Comparison of ENCODE assay signal across 22 cellular contexts in the genomic region with DNA sequence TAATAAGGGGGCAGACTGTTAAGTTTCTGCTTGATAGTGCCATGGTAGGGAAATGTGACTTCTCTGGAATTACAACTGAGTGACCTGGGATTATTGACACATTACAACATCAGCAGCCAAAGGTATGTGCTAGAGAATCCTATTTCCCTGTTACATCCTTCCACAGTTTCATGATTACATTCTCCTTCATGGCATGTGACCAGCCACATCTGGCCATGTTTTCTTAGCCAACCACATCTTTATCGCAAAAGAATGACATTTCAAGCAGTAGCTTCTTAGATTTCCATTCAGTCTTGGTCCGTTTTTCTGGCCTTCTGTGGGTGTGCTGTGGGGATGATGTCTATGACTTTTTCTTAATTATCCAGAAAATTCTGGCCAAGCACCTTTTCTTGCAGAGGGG.
"Had no signal": no experiment of that assay in that cellular context is flagged by ENCODE, and none has a peak within 500 bp of the region (broad histone marks: within the 10 kb centered on the region; RNA-seq: fewer than 3 reads in every experiment).

No MANE protein-coding gene starts in this region.

- DNase-seq: activated CD4-positive, alpha-beta T cell treated with anti-CD3 and anti-CD28 coated beads, Interleukin-2, amount 10 ng/mL, durations not matched to agents 7 days and 5 days; activated CD8-positive, alpha-beta T cell treated with anti-CD3 and anti-CD28 coated beads, Interleukin-2, amount 10 ng/mL, durations not matched to agents 7 days and 5 days; activated gamma-delta T cell treated with Interleukin-2 at 50 U/mL for 16 hours; adrenal gland; colonic mucosa; dorsolateral prefrontal cortex; effector memory CD8-positive, alpha-beta T cell; esophagus squamous epithelium; left cardiac atrium; nucleus accumbens; right lobe of liver; stimulated activated CD4-positive, alpha-beta T cell treated with anti-CD3 and anti-CD28 coated beads, Interleukin-1b, Interleukin-23, amount 100 ng/mL, for 48 hours; tibial artery had no signal

- H3K9me3 Mint-ChIP-seq: activated CD4-positive, alpha-beta T cell treated with anti-CD3 and anti-CD28 coated beads, Interleukin-2, amount 10 ng/mL, durations not matched to agents 7 days and 5 days; activated naive CD4-positive, alpha-beta T cell treated with anti-CD3 and anti-CD28 coated beads, Interleukin-2, amount 50 U/mL, for 24 hours; central memory CD8-positive, alpha-beta T cell; memory B cell; natural killer cell treated with Interleukin-12 subunit alpha and Interleukin-12 subunit beta and Interleukin-15 and Interleukin-18, amount 100 ng/mL, for 72 hours; stimulated activated naive CD8-positive, alpha-beta T cell treated with anti-CD3 and anti-CD28 coated beads, Interleukin-15, Interleukin-2, amounts not matched to agents 100 ng/mL and 50 ng/mL, for 24 hours had no signal

- H3K27ac Mint-ChIP-seq: activated CD4-positive, alpha-beta T cell treated with anti-CD3 and anti-CD28 coated beads, Interleukin-2, amount 10 ng/mL, durations not matched to agents 7 days and 5 days; activated CD8-positive, alpha-beta T cell treated with anti-CD3 and anti-CD28 coated beads, Interleukin-2, amount 10 ng/mL, durations not matched to agents 7 days and 5 days; activated naive CD4-positive, alpha-beta T cell treated with anti-CD3 and anti-CD28 coated beads, Interleukin-2, amount 50 U/mL, for 24 hours; effector memory CD8-positive, alpha-beta T cell; memory B cell; natural killer cell treated with Interleukin-12 subunit alpha and Interleukin-12 subunit beta and Interleukin-15 and Interleukin-18, amount 100 ng/mL, for 72 hours; stimulated activated naive CD8-positive, alpha-beta T cell treated with anti-CD3 and anti-CD28 coated beads, Interleukin-15, Interleukin-2, amounts not matched to agents 100 ng/mL and 50 ng/mL, for 24 hours had no signal

- H3K4me1 Mint-ChIP-seq: activated CD4-positive, alpha-beta T cell treated with anti-CD3 and anti-CD28 coated beads, Interleukin-2, amount 10 ng/mL, durations not matched to agents 7 days and 5 days; activated naive CD4-positive, alpha-beta T cell treated with anti-CD3 and anti-CD28 coated beads, Interleukin-2, amount 50 U/mL, for 24 hours; central memory CD8-positive, alpha-beta T cell; memory B cell had no signal

- H3K36me3 ChIP-seq: breast epithelium, colonic mucosa, right lobe of liver had no signal

- H3K4me3 Mint-ChIP-seq: activated CD4-positive, alpha-beta T cell treated with anti-CD3 and anti-CD28 coated beads, Interleukin-2, amount 10 ng/mL, durations not matched to agents 7 days and 5 days; activated CD8-positive, alpha-beta T cell treated with anti-CD3 and anti-CD28 coated beads, Interleukin-2, amount 10 ng/mL, durations not matched to agents 7 days and 5 days; activated naive CD4-positive, alpha-beta T cell treated with anti-CD3 and anti-CD28 coated beads, Interleukin-2, amount 50 U/mL, for 24 hours; central memory CD8-positive, alpha-beta T cell; effector memory CD8-positive, alpha-beta T cell; memory B cell; natural killer cell treated with Interleukin-12 subunit alpha and Interleukin-12 subunit beta and Interleukin-15 and Interleukin-18, amount 100 ng/mL, for 72 hours; stimulated activated naive CD8-positive, alpha-beta T cell treated with anti-CD3 and anti-CD28 coated beads, Interleukin-15, Interleukin-2, amounts not matched to agents 100 ng/mL and 50 ng/mL, for 24 hours had no signal

- H3K27ac ChIP-seq: adrenal gland, ascending aorta, breast epithelium, colonic mucosa, esophagus squamous epithelium, gastroesophageal sphincter, right lobe of liver, skin epidermis, tibial artery had no signal

- H3K4me3 ChIP-seq: adrenal gland, ascending aorta, breast epithelium, colonic mucosa, dorsolateral prefrontal cortex, esophagus squamous epithelium, gastroesophageal sphincter, right lobe of liver, skin epidermis, tibial artery had no signal

- H3K27me3 ChIP-seq: adrenal gland, ascending aorta, breast epithelium, colonic mucosa, dorsolateral prefrontal cortex, esophagus squamous epithelium, gastroesophageal sphincter, right lobe of liver, tibial artery had no signal

- H3K4me1 ChIP-seq: breast epithelium, colonic mucosa, right lobe of liver had no signal

- H3K36me3 Mint-ChIP-seq: activated naive CD4-positive, alpha-beta T cell treated with anti-CD3 and anti-CD28 coated beads, Interleukin-2, amount 50 U/mL, for 24 hours; memory B cell; natural killer cell treated with Interleukin-12 subunit alpha and Interleukin-12 subunit beta and Interleukin-15 and Interleukin-18, amount 100 ng/mL, for 72 hours had no signal

- H3K9me3 ChIP-seq: adrenal gland, ascending aorta, breast epithelium, colonic mucosa, esophagus squamous epithelium, gastroesophageal sphincter, right lobe of liver, tibial artery had no signal
